In genomic region chr9:131252120-131252519, GRCh38 we compare ENCODE assay signal across 11 cellular contexts. TPM values are rescaled to one million over a fixed set of nuclear protein-coding genes. Genes with fewer than 3 reads are reported as not detected.
DNase-seq lines count a peak whose midpoint lies in the region; ATAC-seq and TF ChIP-seq lines count a peak whose summit lies in the region.
"Had no signal": no experiment of that assay in that cellular context is flagged by ENCODE, and none has a peak within 500 bp of the region (broad histone marks: within the 10 kb centered on the region; RNA-seq: fewer than 3 reads in every experiment).

No MANE protein-coding gene starts in this region.

- ATAC-seq in DND-41 (ENCODE audit: insufficient read depth, low read depth) (no peak), GM21825 (IDR thresholded peaks at IDR 0.05; ENCODE audit: unreplicated experiment) (peak; percentile 3), natural killer cell (no peak)
- ATAC-seq in activated naive CD8-positive, alpha-beta T cell treated with anti-CD3 and anti-CD28 coated beads, Interleukin-2, amount 50 U/mL, for 24 hours, result no peak

- H2AFZ ChIP-seq in DND-41 (ENCODE audit: low read depth, low read length), result peak overlapping the region; percentile 60; the same call in 1 of the 2 replicates

- no peak for TF ChIP-seq POLR2A in prostate gland (IDR thresholded peaks at IDR 0.05)

- H3K4me1 ChIP-seq in DND-41 (ENCODE audit: insufficient read depth, low read length) (peaks cover 53% of the 10 kb centered on the region), prostate gland (replicated peaks) (no peaks in the 10 kb centered on the region)

- peaks cover 46% of the 10 kb centered on the region for H3K4me1 Mint-ChIP-seq in activated naive CD8-positive, alpha-beta T cell treated with anti-CD3 and anti-CD28 coated beads, Interleukin-2, amount 50 U/mL, for 24 hours
- peaks cover 30 to 42% of the 10 kb centered on the region in 2 donors for H3K4me1 Mint-ChIP-seq in natural killer cell

- H3K9me3 Mint-ChIP-seq in activated naive CD8-positive, alpha-beta T cell treated with anti-CD3 and anti-CD28 coated beads, Interleukin-2, amount 50 U/mL, for 24 hours, result no peaks in the 10 kb centered on the region
- no peaks in the 10 kb centered on the region for H3K9me3 Mint-ChIP-seq in natural killer cell

- H3K36me3 Mint-ChIP-seq in activated naive CD8-positive, alpha-beta T cell treated with anti-CD3 and anti-CD28 coated beads, Interleukin-2, amount 50 U/mL, for 24 hours (ENCODE audit: low read depth), result no peaks in the 10 kb centered on the region
- H3K36me3 Mint-ChIP-seq in natural killer cell, result no peaks in the 10 kb centered on the region

- no peak overlapping the region for H3K27ac Mint-ChIP-seq in activated naive CD8-positive, alpha-beta T cell treated with anti-CD3 and anti-CD28 coated beads, Interleukin-2, amount 50 U/mL, for 24 hours
- H3K27ac Mint-ChIP-seq in natural killer cell, result peak overlapping the region; percentile 95 to 99

- H3K4me2 ChIP-seq in DND-41 (ENCODE audit: insufficient read depth, low read length), result peak overlapping the region; percentile 72

- H3K4me3 ChIP-seq in DND-41 (ENCODE audit: low read depth in 1 of 2, low read length in 2 of 2) (peak overlapping the region in 1 of 2 experiments; percentile 51; a peak in 2 of 4 replicates), prostate gland (no peak overlapping the region)

- 0 out of 2 replicates have a peak, but pooled peaks cover under 1% of the 10 kb centered on the region for H3K36me3 ChIP-seq in DND-41 (ENCODE audit: insufficient read depth, low read length)
- no peaks in the 10 kb centered on the region for H3K36me3 ChIP-seq in prostate gland

- WGBS in prostate gland, result 93% methylated on average over 23 of the region's 23 CpGs

- H3K27me3 Mint-ChIP-seq in activated naive CD8-positive, alpha-beta T cell treated with anti-CD3 and anti-CD28 coated beads, Interleukin-2, amount 50 U/mL, for 24 hours, result no peaks in the 10 kb centered on the region
- H3K27me3 Mint-ChIP-seq in natural killer cell (ENCODE audit: low read depth in 2 of 2), result no peaks in the 10 kb centered on the region

- H3K9ac ChIP-seq in DND-41 (ENCODE audit: low read depth, low read length), result peak overlapping the region; percentile 57

- intact Hi-C loops in natural killer cell (cut with micrococcal nuclease) (loop anchor here (1.0 to 10.0 kb wide), 5 partner anchors 14 to 1893 kb away; no protein-coding TSS in a partner anchor), prostate gland (cut with DNase I) (no loop called here)

- H3K9me3 ChIP-seq in DND-41 (ENCODE audit: insufficient read depth, low read length, severe bottlenecking) (no peaks in the 10 kb centered on the region), prostate gland (no peaks in the 10 kb centered on the region)

- no peak for TF ChIP-seq CTCF in DND-41 (IDR thresholded peaks at IDR 0.05; ENCODE audit: borderline replicate concordance, extremely low read depth, low read length, poor library complexity, severe bottlenecking)
- TF ChIP-seq CTCF in natural killer cell (IDR thresholded peaks at IDR 0.05), result no peak
- no peak for TF ChIP-seq CTCF in prostate gland (IDR thresholded peaks at IDR 0.05)

- H3K4me3 Mint-ChIP-seq in activated naive CD8-positive, alpha-beta T cell treated with anti-CD3 and anti-CD28 coated beads, Interleukin-2, amount 50 U/mL, for 24 hours, result peak overlapping the region; percentile 77
- H3K4me3 Mint-ChIP-seq in natural killer cell, result peak overlapping the region; percentile 91

- H3K27ac ChIP-seq in DND-41 (ENCODE audit: low read length), result peak overlapping the region; percentile 97
- no peak overlapping the region for H3K27ac ChIP-seq in prostate gland
- H3K27ac ChIP-seq: epithelial cell of prostate had no signal

- no peaks in the 10 kb centered on the region for H3K27me3 ChIP-seq in DND-41 (ENCODE audit: insufficient read depth, low read length, poor library complexity)
- no peaks in the 10 kb centered on the region for H3K27me3 ChIP-seq in prostate gland (replicated peaks; ENCODE audit: insufficient read depth)

- DNase-seq in DND-41, result no peak
- no peak for DNase-seq in activated naive CD8-positive, alpha-beta T cell treated with anti-CD3 and anti-CD28 coated beads, Interleukin-2, amount 50 U/mL, for 24 hours
- no peak for DNase-seq in natural killer cell
- DNase-seq in prostate gland (ENCODE audit: low spot score), result no peak
- DNase-seq in amygdala (lab: John Stamatoyannopoulos, UW), result no peak
- DNase-seq in Kasumi-1 (lab: John Stamatoyannopoulos, UW), result no peak
- no peak for DNase-seq in NCI-H69 (lab: John Stamatoyannopoulos, UW)
- DNase-seq: NCI-H345 had no signal

- peaks cover 5% of the 10 kb centered on the region; the same call in 1 of the 2 replicates for H3K79me2 ChIP-seq in DND-41 (ENCODE audit: insufficient read depth, low read length)

- H4K20me1 ChIP-seq in DND-41 (ENCODE audit: insufficient read depth, low read length), result no peaks in the 10 kb centered on the region

RNA-seq across cellular contexts. Expression of gene FAM78A, which starts 24.2 kb away (rescaled TPM):
- total RNA-seq in natural killer cell (10 to 100 TPM; 57.6 to 91.7 (median 88.3) TPM), prostate gland (10 to 100 TPM in 1 of 2 donors, under 1 TPM in 1; 0.73 to 16.4 TPM)

RNA-seq across cellular contexts. Expression of gene PLPP7, which starts 37.4 kb away (rescaled TPM):
- total RNA-seq in natural killer cell, result under 1 TPM; 0.28 to 0.59 (median 0.34) TPM
- total RNA-seq in prostate gland, result 10 to 100 TPM in 1 of 2 donors, 1 to 10 TPM in 1; 2.0 to 32.5 TPM
- total RNA-seq: T-helper 2 cell treated with Interferon-gamma antibody and Interleukin-4, amounts not matched to agents 100 ng/mL and 5 ng/mL, for 36 hours had no signal
